28 cellular contexts compared by ENCODE assay signal in genomic region chr14:98236314-98236713, GRCh38.
"Had no signal": no experiment of that assay in that cellular context is flagged by ENCODE, and none has a peak within 500 bp of the region (broad histone marks: within the 10 kb centered on the region; RNA-seq: fewer than 3 reads in every experiment).

No MANE protein-coding gene starts in this region.

- H3K36me3 ChIP-seq: ascending aorta, brain microvascular endothelial cell, esophagus squamous epithelium, gastroesophageal sphincter, heart right ventricle had no signal

- H3K27ac ChIP-seq: ascending aorta, brain microvascular endothelial cell, esophagus squamous epithelium, gastroesophageal sphincter, heart right ventricle had no signal

- H3K9me3 Mint-ChIP-seq: activated CD8-positive, alpha-beta T cell treated with anti-CD3 and anti-CD28 coated beads for 36 hours; activated naive CD8-positive, alpha-beta T cell treated with anti-CD3 and anti-CD28 coated beads, Interleukin-2, amount 10 ng/mL, durations not matched to agents 7 days and 5 days; effector memory CD8-positive, alpha-beta T cell had no signal

- H3K4me3 ChIP-seq: ascending aorta, esophagus squamous epithelium, gastroesophageal sphincter, heart right ventricle had no signal

- H3K27ac Mint-ChIP-seq: activated CD4-positive, alpha-beta T cell treated with anti-CD3 and anti-CD28 coated beads, Interleukin-2, amount 10 ng/mL, durations not matched to agents 7 days and 5 days; activated CD8-positive, alpha-beta T cell treated with anti-CD3 and anti-CD28 coated beads for 36 hours; activated naive CD4-positive, alpha-beta T cell treated with anti-CD3 and anti-CD28 coated beads, Interleukin-2, amount 50 U/mL, for 72 hours; activated naive CD8-positive, alpha-beta T cell treated with anti-CD3 and anti-CD28 coated beads, Interleukin-2, amount 10 ng/mL, durations not matched to agents 7 days and 5 days; activated T-helper 17 cell treated with anti-CD3 and anti-CD28 coated beads, Interleukin-2, amount 50 U/mL, for 72 hours; effector memory CD8-positive, alpha-beta T cell had no signal

- H3K4me1 ChIP-seq: ascending aorta, gastroesophageal sphincter, heart right ventricle had no signal

- H3K36me3 Mint-ChIP-seq: activated naive CD8-positive, alpha-beta T cell treated with anti-CD3 and anti-CD28 coated beads, Interleukin-2, amount 10 ng/mL, durations not matched to agents 7 days and 5 days had no signal

- H3K9me3 ChIP-seq: ascending aorta, esophagus squamous epithelium, gastroesophageal sphincter, heart right ventricle had no signal

- H3K27me3 ChIP-seq: ascending aorta, brain microvascular endothelial cell, esophagus squamous epithelium had no signal

- H3K4me3 Mint-ChIP-seq: activated CD4-positive, alpha-beta T cell treated with anti-CD3 and anti-CD28 coated beads, Interleukin-2, amount 10 ng/mL, durations not matched to agents 7 days and 5 days; activated CD8-positive, alpha-beta T cell treated with anti-CD3 and anti-CD28 coated beads for 36 hours; activated naive CD8-positive, alpha-beta T cell treated with anti-CD3 and anti-CD28 coated beads, Interleukin-2, amount 10 ng/mL, durations not matched to agents 7 days and 5 days; activated T-cell treated with anti-CD3 and anti-CD28 coated beads, Interleukin-2, amount 50 U/mL, for 4 hours; activated T-helper 17 cell treated with anti-CD3 and anti-CD28 coated beads, Interleukin-2, amount 50 U/mL, for 72 hours; effector memory CD8-positive, alpha-beta T cell had no signal

- H3K27me3 Mint-ChIP-seq: activated CD4-positive, alpha-beta T cell treated with anti-CD3 and anti-CD28 coated beads, Interleukin-2, amount 10 ng/mL, durations not matched to agents 7 days and 5 days; activated CD8-positive, alpha-beta T cell treated with anti-CD3 and anti-CD28 coated beads for 36 hours; activated naive CD8-positive, alpha-beta T cell treated with anti-CD3 and anti-CD28 coated beads, Interleukin-2, amount 10 ng/mL, durations not matched to agents 7 days and 5 days; activated T-helper 17 cell treated with anti-CD3 and anti-CD28 coated beads, Interleukin-2, amount 50 U/mL, for 72 hours; effector memory CD8-positive, alpha-beta T cell had no signal

- DNase-seq: activated CD4-positive, alpha-beta T cell treated with anti-CD3 and anti-CD28 coated beads for 4 hours; activated CD4-positive, alpha-beta T cell treated with anti-CD3 and anti-CD28 coated beads, Interleukin-2, amount 10 ng/mL, durations not matched to agents 7 days and 5 days; activated CD4-positive, alpha-beta T cell treated with anti-CD3 and anti-CD28 coated beads, Interleukin-2, amount 50 U/mL, for 4 hours; activated CD4-positive, CD25-positive, alpha-beta regulatory T cell; activated CD4-positive, CD25-positive, alpha-beta regulatory T cell treated with anti-CD3 and anti-CD28 coated beads, Interleukin-2, amount 50 U/mL, for 72 hours; activated CD8-positive, alpha-beta memory T cell treated with anti-CD3 and anti-CD28 coated beads for 24 hours; activated CD8-positive, alpha-beta T cell treated with anti-CD3 and anti-CD28 coated beads for 36 hours; activated effector memory CD4-positive, alpha-beta T cell treated with Interleukin-2 at 50 U/mL for 16 hours; activated gamma-delta T cell treated with Interleukin-2 at 50 U/mL for 16 hours; activated naive CD4-positive, alpha-beta T cell treated with Interleukin-2 at 50 U/mL for 16 hours; activated naive CD8-positive, alpha-beta T cell treated with anti-CD3 and anti-CD28 coated beads, Interleukin-2, amount 10 ng/mL, durations not matched to agents 7 days and 5 days; activated T-cell treated with anti-CD3 and anti-CD28 coated beads, Interleukin-2, amount 50 U/mL, for 4 hours; brain microvascular endothelial cell; caudate nucleus; cortex of kidney; dermis blood vessel endothelial cell; effector CD4-positive, alpha-beta T cell; effector memory CD8-positive, alpha-beta T cell; erythroblast; esophagus squamous epithelium; foreskin melanocyte; heart right ventricle; T-helper 2 cell had no signal

- ATAC-seq: activated CD8-positive, alpha-beta T cell treated with anti-CD3 and anti-CD28 coated beads for 36 hours; activated naive CD4-positive, alpha-beta T cell treated with anti-CD3 and anti-CD28 coated beads, Interleukin-2, amount 50 U/mL, for 72 hours; activated T-cell treated with anti-CD3 and anti-CD28 coated beads, Interleukin-2, amount 50 U/mL, for 4 hours; activated T-helper 17 cell treated with anti-CD3 and anti-CD28 coated beads, Interleukin-2, amount 50 U/mL, for 72 hours; effector memory CD8-positive, alpha-beta T cell; gastroesophageal sphincter; heart right ventricle had no signal

- FAIRE-seq: colon had no signal
